ENCODE assay signal across 10 cellular contexts in genomic region chr9:127987103-127987614, GRCh38. TPM values are rescaled to one million over a fixed set of nuclear protein-coding genes. Genes with fewer than 3 reads are reported as not detected.
DNase-seq lines count a peak whose midpoint lies in the region; ATAC-seq and TF ChIP-seq lines count a peak whose summit lies in the region.
"Had no signal": no experiment of that assay in that cellular context is flagged by ENCODE, and none has a peak within 500 bp of the region (broad histone marks: within the 10 kb centered on the region; RNA-seq: fewer than 3 reads in every experiment).

No MANE protein-coding gene starts in this region.

- CTCF ChIA-PET in activated B cell treated with CpG ODN at 0.5 μM for 24 hours (lab: Charles Lee), result interaction anchor here (1.4 to 2.5 kb wide), 2 partner anchors 32 to 47 kb away, joined by 3 to 6 read pairs; no protein-coding TSS in a partner anchor

- H3K27ac Mint-ChIP-seq in activated B cell treated with CpG ODN at 0.5 μM for 24 hours, result peak overlapping the region; percentile 85
- H3K27ac Mint-ChIP-seq: activated CD8-positive, alpha-beta T cell treated with anti-CD3 and anti-CD28 coated beads for 36 hours had no signal

- H3K36me3 Mint-ChIP-seq in activated B cell treated with CpG ODN at 0.5 μM for 24 hours (ENCODE audit: low read depth), result no peaks in the 10 kb centered on the region

- H3K4me1 Mint-ChIP-seq in activated B cell treated with CpG ODN at 0.5 μM for 24 hours, result peaks cover 65% of the 10 kb centered on the region

- POLR2A ChIA-PET in activated B cell treated with CpG ODN at 0.5 μM for 24 hours (lab: Charles Lee), result interaction anchor here (0.7 to 4.4 kb wide), 4 partner anchors 9 to 86 kb away, joined by 6 to 34 read pairs (median 11); no protein-coding TSS in a partner anchor

- H3K4me3 Mint-ChIP-seq in activated B cell treated with CpG ODN at 0.5 μM for 24 hours, result peak overlapping the region; percentile 36
- H3K4me3 Mint-ChIP-seq: activated CD8-positive, alpha-beta T cell treated with anti-CD3 and anti-CD28 coated beads for 36 hours had no signal

- H3K9me3 Mint-ChIP-seq in activated B cell treated with CpG ODN at 0.5 μM for 24 hours, result no peaks in the 10 kb centered on the region
- H3K9me3 Mint-ChIP-seq: activated CD8-positive, alpha-beta T cell treated with anti-CD3 and anti-CD28 coated beads for 36 hours had no signal

- TF ChIP-seq CTCF in AG10803 (conservative IDR thresholded peaks at IDR 0.05; ENCODE audit: low read length) (no peak), activated B cell treated with CpG ODN at 0.5 μM for 24 hours (IDR thresholded peaks at IDR 0.05) (no peak)

- H3K27me3 Mint-ChIP-seq in activated B cell treated with CpG ODN at 0.5 μM for 24 hours, result no peaks in the 10 kb centered on the region
- H3K27me3 Mint-ChIP-seq: activated CD8-positive, alpha-beta T cell treated with anti-CD3 and anti-CD28 coated beads for 36 hours had no signal

- peak; percentile 39 for DNase-seq in AG10803 (ENCODE audit: low read depth)
- DNase-seq in activated B cell treated with CpG ODN at 0.5 μM for 24 hours, result no peak
- DNase-seq in kidney tubule cell (ENCODE audit: low spot score), result peak; percentile 96
- no peak for DNase-seq in stimulated activated CD4-positive, alpha-beta T cell treated with anti-CD3 and anti-CD28 coated beads, Interleukin-15, amount 100 ng/mL, for 24 hours
- no peak for DNase-seq in NOMO-1 (lab: John Stamatoyannopoulos, UW; ENCODE audit: unreplicated experiment in 2 of 2)
- DNase-seq in DMS114 treated with DMSO at 0.1 percent for 48 hours (lab: John Stamatoyannopoulos, UW; ENCODE audit: unreplicated experiment), result no peak
- DNase-seq in NCI-H1694 (lab: John Stamatoyannopoulos, UW), result no peak
- DNase-seq: activated CD8-positive, alpha-beta T cell treated with anti-CD3 and anti-CD28 coated beads for 36 hours; hippocampal formation had no signal

- peak; percentile 42 for ATAC-seq in HG02763 (IDR thresholded peaks at IDR 0.05; ENCODE audit: unreplicated experiment)
- ATAC-seq in activated B cell treated with CpG ODN at 0.5 μM for 24 hours (ENCODE audit: low read depth), result peak; percentile 35
- ATAC-seq: activated CD8-positive, alpha-beta T cell treated with anti-CD3 and anti-CD28 coated beads for 36 hours had no signal

- no peak overlapping the region for H3K4me3 ChIP-seq in AG10803 (ENCODE audit: low read length)

- intact Hi-C loops in activated B cell treated with CpG ODN at 0.5 μM for 24 hours (cut with micrococcal nuclease), result no loop called here

RNA-seq across cellular contexts. Expression of gene EEIG1, which starts 6.4 kb away (rescaled TPM):
- total RNA-seq in activated B cell treated with CpG ODN at 0.5 μM for 24 hours, result 65.8 and 88.1 TPM in 2 replicates

RNA-seq across cellular contexts. Expression of gene DPM2, which starts 49.5 kb away (rescaled TPM):
- 41.4 and 50.6 TPM in 2 replicates for total RNA-seq in activated B cell treated with CpG ODN at 0.5 μM for 24 hours

RNA-seq across cellular contexts. Expression of gene PIP5KL1, which starts 56.6 kb away (rescaled TPM):
- total RNA-seq in activated B cell treated with CpG ODN at 0.5 μM for 24 hours, result 1.7 and 1.8 TPM in 2 replicates

Comparison
In these comparisons a context has a peak if more than half of its experiments do, and no peak if none do; other contexts are left out.
1. DNase-seq: peak in AG10803 (single experiment) and kidney tubule cell (single experiment); none in activated B cell treated with CpG ODN at 0.5 μM for 24 hours (single experiment), stimulated activated CD4-positive, alpha-beta T cell treated with anti-CD3 and anti-CD28 coated beads, Interleukin-15, amount 100 ng/mL, for 24 hours (single experiment), NOMO-1 (0 of 2), DMS114 treated with DMSO at 0.1 percent for 48 hours (single experiment) and NCI-H1694 (single experiment).